ENCODE assay signal across 8 cellular contexts in genomic region chr5:141618030-141618803, GRCh38. TPM values are rescaled to one million over a fixed set of nuclear protein-coding genes. Genes with fewer than 3 reads are reported as not detected.
DNase-seq lines count a peak whose midpoint lies in the region; ATAC-seq and TF ChIP-seq lines count a peak whose summit lies in the region.

No MANE protein-coding gene starts in this region.

- H3K27ac Mint-ChIP-seq in dendritic cell treated with granulocyte-macrophage colony-stimulating factor and Interleukin-4, amounts not matched to agents 40 ng/mL and 50 ng/mL, for 4 days = peak overlapping the region; percentile 92
- peak overlapping the region; percentile 91 for H3K27ac Mint-ChIP-seq in stimulated activated naive B cell treated with anti-CD40 and anti-IgM and Interleukin-4, amounts not matched to agents 10 μg/mL and 1 μg/mL and 100 μg/mL, for 72 hours

- H3K27me3 ChIP-seq in lung (ENCODE audit: control insufficient read depth, insufficient read depth) = no peaks in the 10 kb centered on the region

- peaks cover 70% of the 10 kb centered on the region for H3K4me1 Mint-ChIP-seq in dendritic cell treated with granulocyte-macrophage colony-stimulating factor and Interleukin-4, amounts not matched to agents 40 ng/mL and 50 ng/mL, for 4 days (ENCODE audit: low read depth)
- peaks cover 39 to 69% of the 10 kb centered on the region in 2 donors for H3K4me1 Mint-ChIP-seq in stimulated activated naive B cell treated with anti-CD40 and anti-IgM and Interleukin-4, amounts not matched to agents 10 μg/mL and 1 μg/mL and 100 μg/mL, for 72 hours

- H3K4me3 Mint-ChIP-seq in dendritic cell treated with granulocyte-macrophage colony-stimulating factor and Interleukin-4, amounts not matched to agents 40 ng/mL and 50 ng/mL, for 4 days = peak overlapping the region; percentile 92
- peak overlapping the region; percentile 89 to 93 for H3K4me3 Mint-ChIP-seq in stimulated activated naive B cell treated with anti-CD40 and anti-IgM and Interleukin-4, amounts not matched to agents 10 μg/mL and 1 μg/mL and 100 μg/mL, for 72 hours

- 1% methylated on average over 33 to 36 of the region's 36 CpGs for WGBS in lung, 2 donors

- H3K36me3 ChIP-seq in lung (ENCODE audit: control insufficient read depth in 2 of 2, insufficient read depth in 2 of 2, low read length in 2 of 2) = peaks cover 9 to 11% of the 10 kb centered on the region in 2 donors

- H3K9me3 Mint-ChIP-seq in dendritic cell treated with granulocyte-macrophage colony-stimulating factor and Interleukin-4, amounts not matched to agents 40 ng/mL and 50 ng/mL, for 4 days = no peaks in the 10 kb centered on the region
- no peaks in the 10 kb centered on the region for H3K9me3 Mint-ChIP-seq in stimulated activated naive B cell treated with anti-CD40 and anti-IgM and Interleukin-4, amounts not matched to agents 10 μg/mL and 1 μg/mL and 100 μg/mL, for 72 hours

- H3K27ac ChIP-seq in lung (ENCODE audit: low read depth in 1 of 2, low read length in 1 of 2) = peak overlapping the region; percentile 97 to 98

- H3K9me3 ChIP-seq in lung (ENCODE audit: control insufficient read depth in 2 of 2, insufficient read depth in 1 of 2, low read length in 1 of 2) = no peaks in the 10 kb centered on the region

- ATAC-seq in HG02642 (IDR thresholded peaks at IDR 0.05; ENCODE audit: poor library complexity, unreplicated experiment) (peak; percentile 35), lung (ENCODE audit: insufficient read depth, low FRiP score) (peak; percentile 22)
- peak; percentile 45 to 50 for ATAC-seq in stimulated activated naive B cell treated with anti-CD40 and anti-IgM and Interleukin-4, amounts not matched to agents 10 μg/mL and 1 μg/mL and 100 μg/mL, for 72 hours (replicated peaks)

- no peaks in the 10 kb centered on the region for H3K27me3 Mint-ChIP-seq in dendritic cell treated with granulocyte-macrophage colony-stimulating factor and Interleukin-4, amounts not matched to agents 40 ng/mL and 50 ng/mL, for 4 days
- H3K27me3 Mint-ChIP-seq in stimulated activated naive B cell treated with anti-CD40 and anti-IgM and Interleukin-4, amounts not matched to agents 10 μg/mL and 1 μg/mL and 100 μg/mL, for 72 hours = no peaks in the 10 kb centered on the region

- TF ChIP-seq CTCF in lung (IDR thresholded peaks at IDR 0.05; ENCODE audit: control extremely low read depth, extremely low read depth) = no peak

- peak overlapping the region; percentile 81 for H3K4me3 ChIP-seq in lung

- DNase-seq in NCI-H2171 treated with DMSO at 0.1 percent for 48 hours (lab: John Stamatoyannopoulos, UW) (peak; percentile 37), NCI-H2171 (lab: John Stamatoyannopoulos, UW) (no peak), NCI-H1105 (lab: John Stamatoyannopoulos, UW) (peak; percentile 32), lung (ENCODE audit: low spot score) (peak; percentile 90)
- peak; percentile 20 for DNase-seq in activated CD4-positive, alpha-beta T cell treated with anti-CD3 and anti-CD28 coated beads for 1 hour
- peak; percentile 51 for DNase-seq in stimulated activated naive B cell treated with anti-CD40 and anti-IgM and Interleukin-4, amounts not matched to agents 10 μg/mL and 1 μg/mL and 100 μg/mL, for 72 hours

- peaks cover 2 to 17% of the 10 kb centered on the region in 2 donors for H3K4me1 ChIP-seq in lung (ENCODE audit: control insufficient read depth in 2 of 2, insufficient read depth in 2 of 2, low read length in 2 of 2)

- intact Hi-C loops in dendritic cell treated with granulocyte-macrophage colony-stimulating factor and Interleukin-4, amounts not matched to agents 40 ng/mL and 50 ng/mL, for 4 days (cut with micrococcal nuclease) = loop anchor here (2.0 kb wide), 2 partner anchors 13 to 17 kb away; no protein-coding TSS in a partner anchor

- H3K36me3 Mint-ChIP-seq in dendritic cell treated with granulocyte-macrophage colony-stimulating factor and Interleukin-4, amounts not matched to agents 40 ng/mL and 50 ng/mL, for 4 days (ENCODE audit: low read depth) = peaks cover 46% of the 10 kb centered on the region
- H3K36me3 Mint-ChIP-seq in stimulated activated naive B cell treated with anti-CD40 and anti-IgM and Interleukin-4, amounts not matched to agents 10 μg/mL and 1 μg/mL and 100 μg/mL, for 72 hours = peaks cover 27 to 44% of the 10 kb centered on the region in 2 donors

RNA-seq across cellular contexts. Expression of gene DIAPH1, which starts 0.6 kb away (rescaled TPM):
- 100 to 1,000 TPM in 1 of 2 donors, 10 to 100 TPM in 1; 41.7 to 151 TPM for total RNA-seq in lung
- polyA plus RNA-seq in lung = 10 to 100 TPM; 54.0 to 74.8 TPM

RNA-seq across cellular contexts. Expression of gene HDAC3, which starts 18.4 kb away (rescaled TPM):
- total RNA-seq in lung = 10 to 100 TPM; 52.3 to 62.5 TPM
- polyA plus RNA-seq in lung = 10 to 100 TPM; 35.1 to 41.2 TPM

RNA-seq across cellular contexts. Expression of gene RELL2, which starts 18.6 kb away (rescaled TPM):
- total RNA-seq in lung = 1 to 10 TPM; 1.2 to 6.5 TPM
- 1 to 10 TPM; 5.9 to 6.9 TPM for polyA plus RNA-seq in lung

RNA-seq across cellular contexts. Expression of gene FCHSD1, which starts 33.0 kb away (rescaled TPM):
- total RNA-seq in lung = 10 to 100 TPM; 20.3 to 23.2 TPM
- 10 to 100 TPM; 12.2 to 15.0 TPM for polyA plus RNA-seq in lung
